In genomic region chr1:46483597-46483996, GRCh38 we compare ENCODE assay signal across 8 cellular contexts. TPM values are rescaled to one million over a fixed set of nuclear protein-coding genes. Genes with fewer than 3 reads are reported as not detected.
"Had no signal": no experiment of that assay in that cellular context is flagged by ENCODE, and none has a peak within 500 bp of the region (broad histone marks: within the 10 kb centered on the region; RNA-seq: fewer than 3 reads in every experiment).

No MANE protein-coding gene starts in this region.

- H3K4me3 ChIP-seq: GM23338 had no signal

- H3K27ac Mint-ChIP-seq: GM23338, H9 had no signal

- ATAC-seq: GM23338 had no signal

- H3K4me3 Mint-ChIP-seq: GM23338 had no signal

- DNase-seq: H9, HCEC 1CT, IMR-90, KBM-7 had no signal

- H3K9me3 Mint-ChIP-seq: GM23338, H9 had no signal

- FAIRE-seq: H1, H54, HTR-8/SVneo had no signal

RNA-seq across cellular contexts. Expression of gene DMBX1, which starts 6.0 kb away (rescaled TPM):
- total RNA-seq: GM23338, IMR-90 had no signal
- polyA plus RNA-seq: IMR-90 had no signal
